ENCODE assay signal across 17 cellular contexts in genomic region chr12:77299910-77300772, GRCh38.
DNase-seq lines count a peak whose midpoint lies in the region; ATAC-seq, FAIRE-seq and TF ChIP-seq lines count a peak whose summit lies in the region.
"Had no signal": no experiment of that assay in that cellular context is flagged by ENCODE, and none has a peak within 500 bp of the region (broad histone marks: within the 10 kb centered on the region; RNA-seq: fewer than 3 reads in every experiment).

No MANE protein-coding gene starts in this region.

- TF ChIP-seq CTCF in brain microvascular endothelial cell (IDR thresholded peaks at IDR 0.05; ENCODE audit: low read depth, low read length, missing control alignments) (no peak), keratinocyte (optimal IDR thresholded peaks at IDR 0.05 in 1 of 3, IDR thresholded peaks at IDR 0.05 in 1 of 3, conservative IDR thresholded peaks at IDR 0.05 in 1 of 3; ENCODE audit: extremely low read depth in 1 of 3, insufficient read depth in 2 of 3, low read length in 3 of 3) (no peak)

- H3K4me1 Mint-ChIP-seq in activated naive CD4-positive, alpha-beta T cell treated with anti-CD3 and anti-CD28 coated beads, Interleukin-2, amount 10 ng/mL, durations not matched to agents 7 days and 5 days = no peaks in the 10 kb centered on the region
- no peaks in the 10 kb centered on the region for H3K4me1 Mint-ChIP-seq in activated naive CD8-positive, alpha-beta T cell treated with anti-CD3 and anti-CD28 coated beads, Interleukin-2, amount 50 U/mL, for 24 hours
- H3K4me1 Mint-ChIP-seq in T-cell = no peaks in the 10 kb centered on the region
- H3K4me1 Mint-ChIP-seq: memory B cell; stimulated activated naive CD8-positive, alpha-beta T cell treated with anti-CD3 and anti-CD28 coated beads, Interleukin-15, amount 100 ng/mL, for 72 hours had no signal

- H2AFZ ChIP-seq in keratinocyte (ENCODE audit: control insufficient read depth, low read length) = no peak overlapping the region

- H3K27me3 Mint-ChIP-seq in activated naive CD4-positive, alpha-beta T cell treated with anti-CD3 and anti-CD28 coated beads, Interleukin-2, amount 10 ng/mL, durations not matched to agents 7 days and 5 days = no peaks in the 10 kb centered on the region
- H3K27me3 Mint-ChIP-seq in activated naive CD8-positive, alpha-beta T cell treated with anti-CD3 and anti-CD28 coated beads, Interleukin-2, amount 50 U/mL, for 24 hours = no peaks in the 10 kb centered on the region
- no peaks in the 10 kb centered on the region for H3K27me3 Mint-ChIP-seq in T-cell
- H3K27me3 Mint-ChIP-seq: CD4-positive, alpha-beta T cell; memory B cell; stimulated activated naive CD8-positive, alpha-beta T cell treated with anti-CD3 and anti-CD28 coated beads, Interleukin-15, amount 100 ng/mL, for 72 hours had no signal

- CTCF ChIA-PET in activated naive CD4-positive, alpha-beta T cell treated with anti-CD3 and anti-CD28 coated beads, Interleukin-2, amount 10 ng/mL, durations not matched to agents 7 days and 5 days (lab: Charles Lee) = no interaction called here
- CTCF ChIA-PET in T-cell (lab: Charles Lee) = no interaction called here

- no peaks in the 10 kb centered on the region for H3K9me1 ChIP-seq in keratinocyte (ENCODE audit: control insufficient read depth, extremely low read depth, insufficient read depth, low read length)

- dilution Hi-C loops in keratinocyte (cut with MboI; ENCODE audit: extremely low pct_ligation_motif_present, low sequenced_read_pairs) = no loop called here

- no peaks in the 10 kb centered on the region for H4K20me1 ChIP-seq in keratinocyte (ENCODE audit: control insufficient read depth, extremely low read depth, insufficient read depth, low read length)

- DNase-seq in AG20443 (ENCODE audit: low spot score) (peak; percentile 21), HTR-8/SVneo (ENCODE audit: insufficient read length, low spot score) (peak; percentile 23), brain microvascular endothelial cell (peak; percentile 55), keratinocyte (ENCODE audit: low read depth, low spot score) (no peak), T-cell (no peak)
- DNase-seq in activated naive CD4-positive, alpha-beta T cell treated with anti-CD3 and anti-CD28 coated beads, Interleukin-2, amount 10 ng/mL, durations not matched to agents 7 days and 5 days = no peak
- DNase-seq in activated naive CD8-positive, alpha-beta T cell treated with anti-CD3 and anti-CD28 coated beads, Interleukin-2, amount 50 U/mL, for 24 hours = no peak
- no peak for DNase-seq in central memory CD4-positive, alpha-beta T cell
- DNase-seq: activated CD4-positive, alpha-beta memory T cell treated with anti-CD3 and anti-CD28 coated beads for 36 hours; activated naive CD4-positive, alpha-beta T cell treated with Interleukin-2 at 50 U/mL for 16 hours; CD4-positive, alpha-beta T cell; dorsolateral prefrontal cortex; hypothalamus; stimulated activated CD4-positive, alpha-beta T cell treated with anti-CD3 and anti-CD28 coated beads, Interleukin-4, amount 100 ng/mL, for 4 hours; stimulated activated naive CD8-positive, alpha-beta T cell treated with anti-CD3 and anti-CD28 coated beads, Interleukin-15, amount 100 ng/mL, for 72 hours; T-helper 2 cell had no signal

- no peaks in the 10 kb centered on the region for H3K79me2 ChIP-seq in keratinocyte (ENCODE audit: control insufficient read depth, insufficient read depth, low read length)

- H3K4me1 ChIP-seq in keratinocyte (ENCODE audit: control insufficient read depth, extremely low read depth, insufficient read depth, low read length) = peaks cover 10% of the 10 kb centered on the region

- no peaks in the 10 kb centered on the region for H3K36me3 ChIP-seq in brain microvascular endothelial cell (replicated peaks)
- H3K36me3 ChIP-seq in keratinocyte (ENCODE audit: control insufficient read depth in 2 of 2, extremely low read depth in 1 of 2, insufficient read depth in 2 of 2, low read length in 2 of 2) = no peaks in the 10 kb centered on the region

- H3K4me3 ChIP-seq in brain microvascular endothelial cell (ENCODE audit: low read depth, low read length) (no peak overlapping the region), keratinocyte (ENCODE audit: control insufficient read depth in 2 of 3, extremely low read depth in 1 of 3, insufficient read depth in 2 of 3, low read depth in 1 of 3, low read length in 3 of 3) (no peak overlapping the region)
- H3K4me3 ChIP-seq: dorsolateral prefrontal cortex had no signal

- POLR2A ChIA-PET in T-cell (lab: Charles Lee) = no interaction called here

- FAIRE-seq in HTR-8/SVneo (lab: Jason Lieb, UNC) = no peak
- FAIRE-seq in keratinocyte (lab: Jason Lieb, UNC) = peak; percentile 55

- H3K9me3 ChIP-seq in keratinocyte (ENCODE audit: control insufficient read depth, low read depth, low read length) = no peaks in the 10 kb centered on the region

- H3K27ac ChIP-seq in brain microvascular endothelial cell (peak overlapping the region; percentile 16), keratinocyte (ENCODE audit: control insufficient read depth, insufficient read depth, low read length) (no peak overlapping the region)

- H3K4me3 Mint-ChIP-seq in activated naive CD4-positive, alpha-beta T cell treated with anti-CD3 and anti-CD28 coated beads, Interleukin-2, amount 10 ng/mL, durations not matched to agents 7 days and 5 days = no peak overlapping the region
- H3K4me3 Mint-ChIP-seq in activated naive CD8-positive, alpha-beta T cell treated with anti-CD3 and anti-CD28 coated beads, Interleukin-2, amount 50 U/mL, for 24 hours = no peak overlapping the region
- H3K4me3 Mint-ChIP-seq in T-cell = no peak overlapping the region
- H3K4me3 Mint-ChIP-seq: activated CD4-positive, alpha-beta memory T cell treated with anti-CD3 and anti-CD28 coated beads for 36 hours; CD4-positive, alpha-beta T cell; memory B cell; stimulated activated naive CD8-positive, alpha-beta T cell treated with anti-CD3 and anti-CD28 coated beads, Interleukin-15, amount 100 ng/mL, for 72 hours had no signal

- H3K27me3 ChIP-seq in brain microvascular endothelial cell (replicated peaks) (no peaks in the 10 kb centered on the region), keratinocyte (ENCODE audit: control insufficient read depth, extremely low read depth, insufficient read depth, low read length) (no peaks in the 10 kb centered on the region)
- H3K27me3 ChIP-seq: dorsolateral prefrontal cortex had no signal

- no peaks in the 10 kb centered on the region for H3K36me3 Mint-ChIP-seq in activated naive CD4-positive, alpha-beta T cell treated with anti-CD3 and anti-CD28 coated beads, Interleukin-2, amount 10 ng/mL, durations not matched to agents 7 days and 5 days
- H3K36me3 Mint-ChIP-seq in activated naive CD8-positive, alpha-beta T cell treated with anti-CD3 and anti-CD28 coated beads, Interleukin-2, amount 50 U/mL, for 24 hours (ENCODE audit: low read depth) = no peaks in the 10 kb centered on the region
- no peaks in the 10 kb centered on the region for H3K36me3 Mint-ChIP-seq in T-cell
- H3K36me3 Mint-ChIP-seq: activated CD4-positive, alpha-beta memory T cell treated with anti-CD3 and anti-CD28 coated beads for 36 hours; memory B cell had no signal

- no peak overlapping the region for H3K27ac Mint-ChIP-seq in activated naive CD4-positive, alpha-beta T cell treated with anti-CD3 and anti-CD28 coated beads, Interleukin-2, amount 10 ng/mL, durations not matched to agents 7 days and 5 days
- H3K27ac Mint-ChIP-seq in activated naive CD8-positive, alpha-beta T cell treated with anti-CD3 and anti-CD28 coated beads, Interleukin-2, amount 50 U/mL, for 24 hours = no peak overlapping the region
- no peak overlapping the region for H3K27ac Mint-ChIP-seq in T-cell
- H3K27ac Mint-ChIP-seq: activated CD4-positive, alpha-beta memory T cell treated with anti-CD3 and anti-CD28 coated beads for 36 hours; CD4-positive, alpha-beta T cell; memory B cell; stimulated activated naive CD8-positive, alpha-beta T cell treated with anti-CD3 and anti-CD28 coated beads, Interleukin-15, amount 100 ng/mL, for 72 hours had no signal

- no peak for ATAC-seq in activated naive CD8-positive, alpha-beta T cell treated with anti-CD3 and anti-CD28 coated beads, Interleukin-2, amount 50 U/mL, for 24 hours
- ATAC-seq in T-cell (replicated peaks in 1 of 4) = no peak
- ATAC-seq: stimulated activated naive CD8-positive, alpha-beta T cell treated with anti-CD3 and anti-CD28 coated beads, Interleukin-15, amount 100 ng/mL, for 72 hours had no signal

- H3K9me3 Mint-ChIP-seq in activated naive CD4-positive, alpha-beta T cell treated with anti-CD3 and anti-CD28 coated beads, Interleukin-2, amount 10 ng/mL, durations not matched to agents 7 days and 5 days = no peaks in the 10 kb centered on the region
- H3K9me3 Mint-ChIP-seq in activated naive CD8-positive, alpha-beta T cell treated with anti-CD3 and anti-CD28 coated beads, Interleukin-2, amount 50 U/mL, for 24 hours = no peaks in the 10 kb centered on the region
- H3K9me3 Mint-ChIP-seq in T-cell = peaks cover 0 to 5% (median 2%) of the 10 kb centered on the region in 3 donors
- H3K9me3 Mint-ChIP-seq: activated CD4-positive, alpha-beta memory T cell treated with anti-CD3 and anti-CD28 coated beads for 36 hours; stimulated activated naive CD8-positive, alpha-beta T cell treated with anti-CD3 and anti-CD28 coated beads, Interleukin-15, amount 100 ng/mL, for 72 hours had no signal

- in situ Hi-C loops in brain microvascular endothelial cell (cut with HindIII; ENCODE audit: low pct_ligation_motif_present, low sequenced_read_pairs) = no loop called here

- no peak overlapping the region for H3K9ac ChIP-seq in keratinocyte (ENCODE audit: control insufficient read depth, extremely low read depth, insufficient read depth, low read length)

- peak overlapping the region; percentile 27 for H3K4me2 ChIP-seq in keratinocyte (ENCODE audit: control insufficient read depth, extremely low read depth, insufficient read depth, low read depth, low read length)

Comparison
In these comparisons a context has a peak if more than half of its experiments do, and no peak if none do; other contexts are left out.
1. DNase-seq: peak in AG20443 (single experiment), HTR-8/SVneo (single experiment) and brain microvascular endothelial cell (single experiment); none in keratinocyte (single experiment), activated naive CD4-positive, alpha-beta T cell treated with anti-CD3 and anti-CD28 coated beads, Interleukin-2, amount 10 ng/mL, durations not matched to agents 7 days and 5 days (single experiment), activated naive CD8-positive, alpha-beta T cell treated with anti-CD3 and anti-CD28 coated beads, Interleukin-2, amount 50 U/mL, for 24 hours (single experiment), central memory CD4-positive, alpha-beta T cell (single experiment) and T-cell (0 of 34).